ENCODE assay signal across 12 cellular contexts in genomic region chr11:2522636-2523255, GRCh38.
DNase-seq lines count a peak whose midpoint lies in the region; ATAC-seq and TF ChIP-seq lines count a peak whose summit lies in the region.
"Had no signal": no experiment of that assay in that cellular context is flagged by ENCODE, and none has a peak within 500 bp of the region (broad histone marks: within the 10 kb centered on the region; RNA-seq: fewer than 3 reads in every experiment).

No MANE protein-coding gene starts in this region.

- no peak overlapping the region for H3K4me2 ChIP-seq in SK-N-SH

- H3K9me3 Mint-ChIP-seq in activated CD4-positive, alpha-beta memory T cell treated with anti-CD3 and anti-CD28 coated beads for 36 hours, result no peaks in the 10 kb centered on the region
- H3K9me3 Mint-ChIP-seq: activated CD4-positive, alpha-beta T cell treated with anti-CD3 and anti-CD28 coated beads, Interleukin-2, amount 10 ng/mL, durations not matched to agents 7 days and 5 days had no signal

- H3K27ac Mint-ChIP-seq in activated CD4-positive, alpha-beta memory T cell treated with anti-CD3 and anti-CD28 coated beads for 36 hours, result no peak overlapping the region
- H3K27ac Mint-ChIP-seq: activated CD4-positive, alpha-beta T cell treated with anti-CD3 and anti-CD28 coated beads, Interleukin-2, amount 10 ng/mL, durations not matched to agents 7 days and 5 days had no signal

- WGBS in SK-N-SH (ENCODE audit: low lambda C conversion rate), result 64% methylated on average over 17 of the region's 17 CpGs

- no peaks in the 10 kb centered on the region for H3K36me3 Mint-ChIP-seq in activated CD4-positive, alpha-beta memory T cell treated with anti-CD3 and anti-CD28 coated beads for 36 hours

- H3K79me2 ChIP-seq in SK-N-SH (ENCODE audit: insufficient read depth), result no peaks in the 10 kb centered on the region

- H3K4me3 ChIP-seq in SK-N-SH (ENCODE audit: low read depth in 2 of 2, low read length in 1 of 2) (no peak overlapping the region), right atrium auricular region (no peak overlapping the region)
- H3K4me3 ChIP-seq: upper lobe of right lung had no signal

- H3K27ac ChIP-seq in SK-N-SH (ENCODE audit: low read depth in 2 of 2, low read length in 1 of 2) (no peak overlapping the region), right atrium auricular region (no peak overlapping the region)
- H3K27ac ChIP-seq: foreskin keratinocyte, upper lobe of right lung had no signal

- no peaks in the 10 kb centered on the region for H3K27me3 ChIP-seq in SK-N-SH (ENCODE audit: insufficient read depth)
- H3K27me3 ChIP-seq in right atrium auricular region, result no peaks in the 10 kb centered on the region
- H3K27me3 ChIP-seq: upper lobe of right lung had no signal

- no peaks in the 10 kb centered on the region for H3K9me2 ChIP-seq in SK-N-SH

- H2AFZ ChIP-seq in SK-N-SH (ENCODE audit: low read depth), result no peak overlapping the region

- intact Hi-C loops in activated CD4-positive, alpha-beta memory T cell treated with anti-CD3 and anti-CD28 coated beads for 36 hours (cut with micrococcal nuclease), result loop anchor here (10.0 kb wide), 1 partner anchor 328 kb away; no protein-coding TSS in a partner anchor
- intact Hi-C loops in sciatic nerve (cut with DNase I), result no loop called here

- no peaks in the 10 kb centered on the region for H3F3A ChIP-seq in SK-N-SH (replicated peaks; ENCODE audit: insufficient read depth)

- peak; percentile 30 for DNase-seq in SK-N-SH
- peak; percentile 6 for DNase-seq in activated CD4-positive, alpha-beta memory T cell treated with anti-CD3 and anti-CD28 coated beads for 36 hours
- DNase-seq in right atrium auricular region (ENCODE audit: low spot score), result peak; percentile 36
- peak; percentile 51 for DNase-seq in sciatic nerve (ENCODE audit: low spot score)
- no peak for DNase-seq in effector CD4-positive, alpha-beta T cell
- DNase-seq in NCI-H446 treated with DMSO at 0.1 percent for 48 hours (lab: John Stamatoyannopoulos, UW), result no peak
- DNase-seq: activated CD4-positive, alpha-beta T cell treated with anti-CD3 and anti-CD28 coated beads, Interleukin-2, amount 10 ng/mL, durations not matched to agents 7 days and 5 days; foreskin keratinocyte; upper lobe of right lung had no signal

- no peaks in the 10 kb centered on the region for H4K20me1 ChIP-seq in SK-N-SH (ENCODE audit: insufficient read depth)

- CTCF ChIA-PET in SK-N-SH (lab: Yijun Ruan, JAX), result interaction anchor here (0.8 to 7.8 kb wide), 5 partner anchors 9 to 103 kb away, joined by 3 to 68 read pairs (median 3); no protein-coding TSS in a partner anchor
- CTCF ChIA-PET in activated CD4-positive, alpha-beta memory T cell treated with anti-CD3 and anti-CD28 coated beads for 36 hours (lab: Charles Lee), result interaction anchor here (0.8 to 3.0 kb wide), 2 partner anchors 10 to 886 kb away, joined by 3 to 12 read pairs; no protein-coding TSS in a partner anchor

- H3K9ac ChIP-seq in SK-N-SH, result no peak overlapping the region

- POLR2A ChIA-PET in SK-N-SH (lab: Yijun Ruan, JAX), result no interaction called here
- POLR2A ChIA-PET in activated CD4-positive, alpha-beta memory T cell treated with anti-CD3 and anti-CD28 coated beads for 36 hours (lab: Charles Lee), result no interaction called here

- no peak for TF ChIP-seq EP300 in SK-N-SH (IDR thresholded peaks at IDR 0.05; ENCODE audit: borderline replicate concordance in 1 of 2, low read depth in 1 of 2, low read length in 1 of 2)

- H3K4me1 ChIP-seq in SK-N-SH (ENCODE audit: control insufficient read depth in 1 of 2, insufficient read depth in 2 of 2, low read depth in 1 of 2, low read length in 1 of 2) (peaks cover 0 to 5% of the 10 kb centered on the region in 2 experiments; a peak in 1 of 4 replicates), right atrium auricular region (peaks cover 0 to 31% of the 10 kb centered on the region in 2 donors)
- H3K4me1 ChIP-seq: foreskin keratinocyte had no signal

- H3K4me1 Mint-ChIP-seq in activated CD4-positive, alpha-beta memory T cell treated with anti-CD3 and anti-CD28 coated beads for 36 hours (ENCODE audit: low read depth), result peaks cover 19% of the 10 kb centered on the region

- ATAC-seq in SK-N-SH treated with all-trans-retinoic acid at 6 μM for 48 hours (no peak), sciatic nerve (no peak), GM21723 (IDR thresholded peaks at IDR 0.05; ENCODE audit: unreplicated experiment) (no peak)
- ATAC-seq: foreskin keratinocyte, upper lobe of right lung had no signal

- H3K9me3 ChIP-seq in SK-N-SH, result no peaks in the 10 kb centered on the region
- H3K9me3 ChIP-seq in right atrium auricular region, result no peaks in the 10 kb centered on the region
- H3K9me3 ChIP-seq: Caco-2, upper lobe of right lung had no signal

- no peak overlapping the region for H3K4me3 Mint-ChIP-seq in activated CD4-positive, alpha-beta memory T cell treated with anti-CD3 and anti-CD28 coated beads for 36 hours
- H3K4me3 Mint-ChIP-seq: activated CD4-positive, alpha-beta T cell treated with anti-CD3 and anti-CD28 coated beads, Interleukin-2, amount 10 ng/mL, durations not matched to agents 7 days and 5 days had no signal

- no peaks in the 10 kb centered on the region for H3K36me3 ChIP-seq in SK-N-SH (replicated peaks in 1 of 2; ENCODE audit: control insufficient read depth in 1 of 2, insufficient read depth in 2 of 2, low read length in 1 of 2)
- no peaks in the 10 kb centered on the region for H3K36me3 ChIP-seq in right atrium auricular region
- H3K36me3 ChIP-seq: upper lobe of right lung had no signal

- no peak for TF ChIP-seq CTCF in SK-N-SH (IDR thresholded peaks at IDR 0.05)
- TF ChIP-seq CTCF in right atrium auricular region (IDR thresholded peaks at IDR 0.05), result no peak

- no peak for TF ChIP-seq RAD21 in SK-N-SH (IDR thresholded peaks at IDR 0.05; ENCODE audit: low read length)

- no peaks in the 10 kb centered on the region for H3K27me3 Mint-ChIP-seq in activated CD4-positive, alpha-beta memory T cell treated with anti-CD3 and anti-CD28 coated beads for 36 hours
- H3K27me3 Mint-ChIP-seq: activated CD4-positive, alpha-beta T cell treated with anti-CD3 and anti-CD28 coated beads, Interleukin-2, amount 10 ng/mL, durations not matched to agents 7 days and 5 days had no signal

TF ChIP-seq in SK-N-SH, 30 proteins besides CTCF, POLR2A, EP300 and RAD21:
- TF ChIP-seq ELF1 (IDR thresholded peaks at IDR 0.05) (no peak), GABPA (IDR thresholded peaks at IDR 0.05; ENCODE audit: low read depth) (no peak), MXI1 (IDR thresholded peaks at IDR 0.05; ENCODE audit: low read depth, low read length) (no peak), FOXJ3 (CRISPR knock-in tag; IDR thresholded peaks at IDR 0.05) (no peak), SMC3 (IDR thresholded peaks at IDR 0.05; ENCODE audit: low read depth, low read length) (no peak), TCF12 (IDR thresholded peaks at IDR 0.05) (no peak), EZH2phosphoT487 (IDR thresholded peaks at IDR 0.05; ENCODE audit: borderline replicate concordance, low read depth) (no peak), USF2 (IDR thresholded peaks at IDR 0.05; ENCODE audit: borderline replicate concordance, low read depth, low read length) (no peak), NRF1 (IDR thresholded peaks at IDR 0.05; ENCODE audit: low read depth, low read length) (no peak), CHD2 (IDR thresholded peaks at IDR 0.05; ENCODE audit: low read length, partially characterized antibody) (no peak)
- TF ChIP-seq, protein P1, sequence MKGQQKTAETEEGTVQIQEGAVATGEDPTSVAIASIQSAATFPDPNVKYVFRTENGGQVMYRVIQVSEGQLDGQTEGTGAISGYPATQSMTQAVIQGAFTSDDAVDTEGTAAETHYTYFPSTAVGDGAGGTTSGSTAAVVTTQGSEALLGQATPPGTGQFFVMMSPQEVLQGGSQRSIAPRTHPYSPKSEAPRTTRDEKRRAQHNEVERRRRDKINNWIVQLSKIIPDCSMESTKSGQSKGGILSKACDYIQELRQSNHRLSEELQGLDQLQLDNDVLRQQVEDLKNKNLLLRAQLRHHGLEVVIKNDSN (IDR thresholded peaks at IDR 0.05; ENCODE audit: borderline replicate concordance, low read depth), result no peak
TF ChIP-seq in SK-N-SH: peak in this region for 0.

TF ChIP-seq in SK-N-SH treated with all-trans-retinoic acid at 6 μM for 48 hours, 23 proteins besides CTCF, POLR2A, EP300 and RAD21 (continues in another document):
- TF ChIP-seq PPARA (CRISPR knock-in tag; IDR thresholded peaks at IDR 0.05; ENCODE audit: borderline replicate concordance), result no peak
- TF ChIP-seq SNAI2 (CRISPR knock-in tag; IDR thresholded peaks at IDR 0.05), result no peak
- no peak for TF ChIP-seq ZNF565 (CRISPR knock-in tag; conservative IDR thresholded peaks at IDR 0.05; ENCODE audit: low read depth)
- TF ChIP-seq ISL1 (CRISPR knock-in tag; IDR thresholded peaks at IDR 0.05), result no peak
- TF ChIP-seq ZC3H10 (CRISPR knock-in tag; IDR thresholded peaks at IDR 0.05), result no peak
- TF ChIP-seq, protein P2, sequence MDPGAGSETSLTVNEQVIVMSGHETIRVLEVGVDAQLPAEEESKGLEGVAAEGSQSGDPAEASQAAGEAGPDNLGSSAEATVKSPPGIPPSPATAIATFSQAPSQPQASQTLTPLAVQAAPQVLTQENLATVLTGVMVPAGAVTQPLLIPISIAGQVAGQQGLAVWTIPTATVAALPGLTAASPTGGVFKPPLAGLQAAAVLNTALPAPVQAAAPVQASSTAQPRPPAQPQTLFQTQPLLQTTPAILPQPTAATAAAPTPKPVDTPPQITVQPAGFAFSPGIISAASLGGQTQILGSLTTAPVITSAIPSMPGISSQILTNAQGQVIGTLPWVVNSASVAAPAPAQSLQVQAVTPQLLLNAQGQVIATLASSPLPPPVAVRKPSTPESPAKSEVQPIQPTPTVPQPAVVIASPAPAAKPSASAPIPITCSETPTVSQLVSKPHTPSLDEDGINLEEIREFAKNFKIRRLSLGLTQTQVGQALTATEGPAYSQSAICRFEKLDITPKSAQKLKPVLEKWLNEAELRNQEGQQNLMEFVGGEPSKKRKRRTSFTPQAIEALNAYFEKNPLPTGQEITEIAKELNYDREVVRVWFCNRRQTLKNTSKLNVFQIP (CRISPR knock-in tag; IDR thresholded peaks at IDR 0.05; ENCODE audit: borderline replicate concordance, low read depth), result no peak
- TF ChIP-seq PATZ1 (CRISPR knock-in tag; IDR thresholded peaks at IDR 0.05; ENCODE audit: borderline replicate concordance), result no peak

Comparison
In these comparisons a context has a peak if more than half of its experiments do, and no peak if none do; other contexts are left out.
1. DNase-seq: peak in SK-N-SH (single experiment), activated CD4-positive, alpha-beta memory T cell treated with anti-CD3 and anti-CD28 coated beads for 36 hours (single experiment), right atrium auricular region (single experiment) and sciatic nerve (single experiment); none in effector CD4-positive, alpha-beta T cell (single experiment) and NCI-H446 treated with DMSO at 0.1 percent for 48 hours (single experiment).